8 cellular contexts compared by ENCODE assay signal in the genomic region with DNA sequence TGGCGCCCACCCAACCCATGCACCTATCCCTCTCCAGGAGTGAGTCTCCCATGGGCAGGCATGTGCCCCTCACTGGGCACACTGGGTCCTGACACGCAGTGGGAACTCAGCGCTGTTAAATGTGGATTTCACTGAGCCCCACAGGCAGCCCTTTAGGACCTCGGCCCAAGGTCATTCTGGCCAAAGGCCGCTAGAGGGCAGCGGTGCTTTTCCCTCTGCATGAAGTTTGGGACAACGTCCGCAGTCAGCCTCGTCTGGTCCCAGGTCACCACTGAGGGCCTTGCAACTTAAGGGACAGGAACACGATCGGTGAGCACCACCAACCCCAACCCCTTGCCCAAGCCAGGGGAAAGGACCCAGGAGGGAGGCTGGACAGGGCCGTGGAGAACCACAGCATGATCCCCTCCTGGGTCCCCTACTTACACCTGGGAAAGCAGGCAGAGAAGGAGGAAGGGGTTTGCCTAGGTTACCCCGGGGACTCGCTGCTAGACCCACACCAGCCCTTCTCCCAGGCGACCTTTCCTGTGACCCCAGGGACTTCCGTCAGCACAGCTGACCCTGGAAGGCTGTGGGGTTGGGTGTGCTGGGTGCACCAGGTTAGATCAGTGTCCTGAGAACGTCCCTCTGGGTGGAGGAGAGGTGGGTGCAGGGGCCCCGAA. TPM values are rescaled to one million over a fixed set of nuclear protein-coding genes. Genes with fewer than 3 reads are reported as not detected.
DNase-seq lines count a peak whose midpoint lies in the region; ATAC-seq and TF ChIP-seq lines count a peak whose summit lies in the region.

No MANE protein-coding gene starts in this region.

- H3K4me1 Mint-ChIP-seq in T-helper 2 cell treated with Interferon-gamma antibody and Interleukin-4, amounts not matched to agents 5 μg/mL and 100 μg/mL, for 36 hours (ENCODE audit: low read depth) = no peaks in the 10 kb centered on the region

- no peaks in the 10 kb centered on the region for H3K9me3 ChIP-seq in colonic mucosa
- no peaks in the 10 kb centered on the region for H3K9me3 ChIP-seq in left lung

- H3K27ac ChIP-seq in colonic mucosa = no peak overlapping the region
- no peak overlapping the region for H3K27ac ChIP-seq in left lung

- no peaks in the 10 kb centered on the region for H3K27me3 Mint-ChIP-seq in T-helper 2 cell treated with Interferon-gamma antibody and Interleukin-4, amounts not matched to agents 5 μg/mL and 100 μg/mL, for 36 hours (ENCODE audit: low read depth)

- no peak overlapping the region for H3K4me3 Mint-ChIP-seq in T-helper 2 cell treated with Interferon-gamma antibody and Interleukin-4, amounts not matched to agents 5 μg/mL and 100 μg/mL, for 36 hours

- peak; percentile 58 for ATAC-seq in GM21367 (IDR thresholded peaks at IDR 0.05; ENCODE audit: unreplicated experiment)
- peak; percentile 86 for ATAC-seq in left lung
- ATAC-seq in GM18870 (IDR thresholded peaks at IDR 0.05; ENCODE audit: unreplicated experiment) = no peak

- H3K27ac Mint-ChIP-seq in T-helper 2 cell treated with Interferon-gamma antibody and Interleukin-4, amounts not matched to agents 5 μg/mL and 100 μg/mL, for 36 hours = no peak overlapping the region

- no peaks in the 10 kb centered on the region for H3K36me3 Mint-ChIP-seq in T-helper 2 cell treated with Interferon-gamma antibody and Interleukin-4, amounts not matched to agents 5 μg/mL and 100 μg/mL, for 36 hours (ENCODE audit: low read depth)

- H3K36me3 ChIP-seq in colonic mucosa (no peaks in the 10 kb centered on the region), left lung (no peaks in the 10 kb centered on the region)

- peak; percentile 82 for TF ChIP-seq CTCF in colonic mucosa (IDR thresholded peaks at IDR 0.05)
- peak; percentile 89 to 94 for TF ChIP-seq CTCF in left lung (IDR thresholded peaks at IDR 0.05)

- H3K4me1 ChIP-seq in colonic mucosa (no peaks in the 10 kb centered on the region), left lung (no peaks in the 10 kb centered on the region)

- in situ Hi-C loops in Caki2 (cut with HindIII; ENCODE audit: low pct_unique_long_range_greater_than_20kb, low sequenced_read_pairs) = no loop called here

- H3K4me3 ChIP-seq in colonic mucosa = no peak overlapping the region
- no peak overlapping the region for H3K4me3 ChIP-seq in left lung

- H3K27me3 ChIP-seq in colonic mucosa (no peaks in the 10 kb centered on the region), left lung (peaks cover 0 to 30% of the 10 kb centered on the region in 2 donors)

- DNase-seq in Caki2 (ENCODE audit: low read depth) (peak; percentile 47), M059J (ENCODE audit: low read depth) (peak; percentile 76), colonic mucosa (peak; percentile 73), left lung (peak; percentile 69 to 85)
- peak; percentile 8 for DNase-seq in T-helper 2 cell treated with Interferon-gamma antibody and Interleukin-4, amounts not matched to agents 5 μg/mL and 100 μg/mL, for 36 hours (ENCODE audit: low spot score)
- peak; percentile 8 to 26 for DNase-seq in stimulated activated CD4-positive, alpha-beta T cell treated with anti-CD3 and anti-CD28 coated beads, Interleukin-4, amount 100 ng/mL, for 4 hours

- intact Hi-C loops in colonic mucosa (cut with DNase I) (loop anchor here (5.0 kb wide), 1 partner anchor 817 kb away; no protein-coding TSS in a partner anchor), left lung (cut with DNase I) (no loop called here)

- H3K9me3 Mint-ChIP-seq in T-helper 2 cell treated with Interferon-gamma antibody and Interleukin-4, amounts not matched to agents 5 μg/mL and 100 μg/mL, for 36 hours = no peaks in the 10 kb centered on the region

- H3K9ac ChIP-seq in colonic mucosa (ENCODE audit: low read depth in 2 of 2, low read length in 2 of 2) = peak overlapping the region in 1 of 2 donors; percentile 35

RNA-seq across cellular contexts. Expression of gene CYTL1, which starts 24.0 kb away (rescaled TPM):
- total RNA-seq in Caki2 (2014; rRNA removed; shearing (Covaris generic); ENCODE audit: low replicate concordance) = not detected in 2 replicates
- total RNA-seq in M059J (2014; rRNA removed; shearing (Covaris generic)) = 138 and 180 TPM in 2 replicates
- under 1 TPM in 1 of 2 donors, not detected in 1; 0.90 TPM for total RNA-seq in colonic mucosa
- total RNA-seq in left lung = 1 to 10 TPM in 1 of 2 donors, under 1 TPM in 1; 0.73 to 1.8 TPM

RNA-seq across cellular contexts. Expression of gene STK32B, which starts 56.0 kb away (rescaled TPM):
- 2.2 and 5.3 TPM in 2 replicates for total RNA-seq in Caki2 (2014; rRNA removed; shearing (Covaris generic); ENCODE audit: low replicate concordance)
- total RNA-seq in M059J (2014; rRNA removed; shearing (Covaris generic)) = 4.4 and 7.6 TPM in 2 replicates
- under 1 TPM; 0.64 to 0.82 TPM for total RNA-seq in colonic mucosa
- total RNA-seq in left lung = 1 to 10 TPM in 1 of 2 donors, under 1 TPM in 1; 0.90 to 1.9 TPM

Comparison
In these comparisons a context has a peak if more than half of its experiments do, and no peak if none do; other contexts are left out.
1. DNase-seq: peak in every context shown above with its lines; median percentile 77 in left lung; 76 in M059J; 73 in colonic mucosa; 47 in Caki2; 17 in stimulated activated CD4-positive, alpha-beta T cell treated with anti-CD3 and anti-CD28 coated beads, Interleukin-4, amount 100 ng/mL, for 4 hours; 8 in T-helper 2 cell treated with Interferon-gamma antibody and Interleukin-4, amounts not matched to agents 5 μg/mL and 100 μg/mL, for 36 hours.
2. RNA of gene CYTL1, which starts 24.0 kb away (total RNA-seq): 138 to 180 TPM in M059J; 0.73 to 1.8 TPM in left lung, 0.90 TPM in colonic mucosa and not detected in Caki2; every median in the first group is over 10 times any median in the second.